In genomic region chr15:40893733-40894688, GRCh38 we compare ENCODE assay signal across 1 cellular context.
TF ChIP-seq lines count a peak whose summit lies in the region.

Gene VPS18, plus strand, starts transcription at chr15:40894450. Its CDS starts 319 bp downstream, at chr15:40894769.

TF ChIP-seq in GM12878, 131 proteins besides CTCF, POLR2A, EP300 and RAD21 (continued from another document and continues in another):
- TF ChIP-seq, protein P1, sequence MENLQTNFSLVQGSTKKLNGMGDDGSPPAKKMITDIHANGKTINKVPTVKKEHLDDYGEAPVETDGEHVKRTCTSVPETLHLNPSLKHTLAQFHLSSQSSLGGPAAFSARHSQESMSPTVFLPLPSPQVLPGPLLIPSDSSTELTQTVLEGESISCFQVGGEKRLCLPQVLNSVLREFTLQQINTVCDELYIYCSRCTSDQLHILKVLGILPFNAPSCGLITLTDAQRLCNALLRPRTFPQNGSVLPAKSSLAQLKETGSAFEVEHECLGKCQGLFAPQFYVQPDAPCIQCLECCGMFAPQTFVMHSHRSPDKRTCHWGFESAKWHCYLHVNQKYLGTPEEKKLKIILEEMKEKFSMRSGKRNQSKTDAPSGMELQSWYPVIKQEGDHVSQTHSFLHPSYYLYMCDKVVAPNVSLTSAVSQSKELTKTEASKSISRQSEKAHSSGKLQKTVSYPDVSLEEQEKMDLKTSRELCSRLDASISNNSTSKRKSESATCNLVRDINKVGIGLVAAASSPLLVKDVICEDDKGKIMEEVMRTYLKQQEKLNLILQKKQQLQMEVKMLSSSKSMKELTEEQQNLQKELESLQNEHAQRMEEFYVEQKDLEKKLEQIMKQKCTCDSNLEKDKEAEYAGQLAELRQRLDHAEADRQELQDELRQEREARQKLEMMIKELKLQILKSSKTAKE (IDR thresholded peaks at IDR 0.05; ENCODE audit: low read depth, poor library complexity, severe bottlenecking): no peak
- TF ChIP-seq ATF3 (IDR thresholded peaks at IDR 0.05; ENCODE audit: borderline replicate concordance, extremely low read depth, low read depth, low read length) (peak; percentile 45; the same call in 1 of the 2 replicates), MYB (IDR thresholded peaks at IDR 0.05; ENCODE audit: borderline replicate concordance, low read depth, low read length) (no peak), JUNB (IDR thresholded peaks at IDR 0.05) (no peak), HCFC1 (IDR thresholded peaks at IDR 0.05; ENCODE audit: low read length) (peak; percentile 36; the same call in 1 of the 2 replicates), DPF2 (IDR thresholded peaks at IDR 0.05) (no peak), ZNF274 (IDR thresholded peaks at IDR 0.05; ENCODE audit: insufficient read depth, insufficient read length) (no peak), CREM (IDR thresholded peaks at IDR 0.05; ENCODE audit: low read depth) (peak; percentile 96), STAT1 (conservative IDR thresholded peaks at IDR 0.05) (no peak), MTA2 (IDR thresholded peaks at IDR 0.05; ENCODE audit: low read depth) (no peak), KLF5 (IDR thresholded peaks at IDR 0.05; ENCODE audit: partially characterized antibody) (no peak), NFXL1 (IDR thresholded peaks at IDR 0.05; ENCODE audit: borderline replicate concordance) (no peak), NKRF (conservative IDR thresholded peaks at IDR 0.05) (peak; percentile 95), FOS (IDR thresholded peaks at IDR 0.05; ENCODE audit: borderline replicate concordance, extremely low read depth, insufficient read length) (no peak), KDM1A (IDR thresholded peaks at IDR 0.05; ENCODE audit: borderline replicate concordance) (no peak), IRF4 (IDR thresholded peaks at IDR 0.05; ENCODE audit: low read depth, low read length) (no peak), TARDBP (IDR thresholded peaks at IDR 0.05; ENCODE audit: borderline replicate concordance) (no peak; the same call in 1 of the 2 replicates), ESRRA (IDR thresholded peaks at IDR 0.05; ENCODE audit: low read length) (no peak), SMAD1 (IDR thresholded peaks at IDR 0.05; ENCODE audit: low read depth, partially characterized antibody) (no peak), ATF7 (IDR thresholded peaks at IDR 0.05; ENCODE audit: low read depth) (no peak), CBX5 (IDR thresholded peaks at IDR 0.05; ENCODE audit: low read depth) (no peak), NR2C2 (IDR thresholded peaks at IDR 0.05; ENCODE audit: borderline replicate concordance, control insufficient read depth, insufficient read length, low read depth) (no peak), USF1 (IDR thresholded peaks at IDR 0.05; ENCODE audit: borderline replicate concordance, extremely low read length, insufficient read depth, low read depth, low read length) (peak; percentile 74), HDGF (IDR thresholded peaks at IDR 0.05) (0 out of 2 replicates have a peak, but pooled peaks have one; percentile 74), SREBF2 (IDR thresholded peaks at IDR 0.05; ENCODE audit: low read length) (no peak), POU2F2 (IDR thresholded peaks at IDR 0.05; ENCODE audit: borderline replicate concordance, low read depth, low read length) (0 out of 3 replicates have a peak, but pooled peaks have one; percentile 26), NFYA (IDR thresholded peaks at IDR 0.05; ENCODE audit: borderline replicate concordance, low read depth, low read length) (no peak), NBN (IDR thresholded peaks at IDR 0.05) (peak; percentile 71), NR2C1 (IDR thresholded peaks at IDR 0.05) (no peak; the same call in 1 of the 2 replicates), SPI1 (IDR thresholded peaks at IDR 0.05; ENCODE audit: borderline replicate concordance, insufficient read depth, low read depth, low read length) (no peak), NFIC (IDR thresholded peaks at IDR 0.05; ENCODE audit: low read depth, low read length) (no peak), EZH2 (IDR thresholded peaks at IDR 0.05; ENCODE audit: borderline replicate concordance, control insufficient read depth, low read depth, low read length) (no peak), SREBF1 (IDR thresholded peaks at IDR 0.05; ENCODE audit: low read length) (0 out of 2 replicates have a peak, but pooled peaks have one; percentile 16), MEF2A (IDR thresholded peaks at IDR 0.05; ENCODE audit: insufficient read depth, low read depth, low read length) (no peak), RFX5 (IDR thresholded peaks at IDR 0.05; ENCODE audit: low read depth, low read length) (no peak), SMAD5 (IDR thresholded peaks at IDR 0.05; ENCODE audit: low read depth) (no peak), BCL11A (IDR thresholded peaks at IDR 0.05; ENCODE audit: low read depth, low read length) (no peak), ZNF207 (IDR thresholded peaks at IDR 0.05; ENCODE audit: borderline replicate concordance) (no peak)
- TF ChIP-seq, protein P2, sequence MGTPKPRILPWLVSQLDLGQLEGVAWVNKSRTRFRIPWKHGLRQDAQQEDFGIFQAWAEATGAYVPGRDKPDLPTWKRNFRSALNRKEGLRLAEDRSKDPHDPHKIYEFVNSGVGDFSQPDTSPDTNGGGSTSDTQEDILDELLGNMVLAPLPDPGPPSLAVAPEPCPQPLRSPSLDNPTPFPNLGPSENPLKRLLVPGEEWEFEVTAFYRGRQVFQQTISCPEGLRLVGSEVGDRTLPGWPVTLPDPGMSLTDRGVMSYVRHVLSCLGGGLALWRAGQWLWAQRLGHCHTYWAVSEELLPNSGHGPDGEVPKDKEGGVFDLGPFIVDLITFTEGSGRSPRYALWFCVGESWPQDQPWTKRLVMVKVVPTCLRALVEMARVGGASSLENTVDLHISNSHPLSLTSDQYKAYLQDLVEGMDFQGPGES (IDR thresholded peaks at IDR 0.05): no peak
- TF ChIP-seq, protein P3, sequence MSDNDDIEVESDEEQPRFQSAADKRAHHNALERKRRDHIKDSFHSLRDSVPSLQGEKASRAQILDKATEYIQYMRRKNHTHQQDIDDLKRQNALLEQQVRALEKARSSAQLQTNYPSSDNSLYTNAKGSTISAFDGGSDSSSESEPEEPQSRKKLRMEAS (IDR thresholded peaks at IDR 0.05; ENCODE audit: low read depth, low read length): peak; percentile 82
- TF ChIP-seq, protein P4, sequence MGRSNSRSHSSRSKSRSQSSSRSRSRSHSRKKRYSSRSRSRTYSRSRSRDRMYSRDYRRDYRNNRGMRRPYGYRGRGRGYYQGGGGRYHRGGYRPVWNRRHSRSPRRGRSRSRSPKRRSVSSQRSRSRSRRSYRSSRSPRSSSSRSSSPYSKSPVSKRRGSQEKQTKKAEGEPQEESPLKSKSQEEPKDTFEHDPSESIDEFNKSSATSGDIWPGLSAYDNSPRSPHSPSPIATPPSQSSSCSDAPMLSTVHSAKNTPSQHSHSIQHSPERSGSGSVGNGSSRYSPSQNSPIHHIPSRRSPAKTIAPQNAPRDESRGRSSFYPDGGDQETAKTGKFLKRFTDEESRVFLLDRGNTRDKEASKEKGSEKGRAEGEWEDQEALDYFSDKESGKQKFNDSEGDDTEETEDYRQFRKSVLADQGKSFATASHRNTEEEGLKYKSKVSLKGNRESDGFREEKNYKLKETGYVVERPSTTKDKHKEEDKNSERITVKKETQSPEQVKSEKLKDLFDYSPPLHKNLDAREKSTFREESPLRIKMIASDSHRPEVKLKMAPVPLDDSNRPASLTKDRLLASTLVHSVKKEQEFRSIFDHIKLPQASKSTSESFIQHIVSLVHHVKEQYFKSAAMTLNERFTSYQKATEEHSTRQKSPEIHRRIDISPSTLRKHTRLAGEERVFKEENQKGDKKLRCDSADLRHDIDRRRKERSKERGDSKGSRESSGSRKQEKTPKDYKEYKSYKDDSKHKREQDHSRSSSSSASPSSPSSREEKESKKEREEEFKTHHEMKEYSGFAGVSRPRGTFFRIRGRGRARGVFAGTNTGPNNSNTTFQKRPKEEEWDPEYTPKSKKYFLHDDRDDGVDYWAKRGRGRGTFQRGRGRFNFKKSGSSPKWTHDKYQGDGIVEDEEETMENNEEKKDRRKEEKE (IDR thresholded peaks at IDR 0.05): no peak
- TF ChIP-seq, protein P5, sequence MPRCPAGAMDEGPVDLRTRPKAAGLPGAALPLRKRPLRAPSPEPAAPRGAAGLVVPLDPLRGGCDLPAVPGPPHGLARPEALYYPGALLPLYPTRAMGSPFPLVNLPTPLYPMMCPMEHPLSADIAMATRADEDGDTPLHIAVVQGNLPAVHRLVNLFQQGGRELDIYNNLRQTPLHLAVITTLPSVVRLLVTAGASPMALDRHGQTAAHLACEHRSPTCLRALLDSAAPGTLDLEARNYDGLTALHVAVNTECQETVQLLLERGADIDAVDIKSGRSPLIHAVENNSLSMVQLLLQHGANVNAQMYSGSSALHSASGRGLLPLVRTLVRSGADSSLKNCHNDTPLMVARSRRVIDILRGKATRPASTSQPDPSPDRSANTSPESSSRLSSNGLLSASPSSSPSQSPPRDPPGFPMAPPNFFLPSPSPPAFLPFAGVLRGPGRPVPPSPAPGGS (IDR thresholded peaks at IDR 0.05; ENCODE audit: borderline replicate concordance, insufficient read depth, low read depth, low read length, poor library complexity, severe bottlenecking): no peak
- TF ChIP-seq, protein P6, sequence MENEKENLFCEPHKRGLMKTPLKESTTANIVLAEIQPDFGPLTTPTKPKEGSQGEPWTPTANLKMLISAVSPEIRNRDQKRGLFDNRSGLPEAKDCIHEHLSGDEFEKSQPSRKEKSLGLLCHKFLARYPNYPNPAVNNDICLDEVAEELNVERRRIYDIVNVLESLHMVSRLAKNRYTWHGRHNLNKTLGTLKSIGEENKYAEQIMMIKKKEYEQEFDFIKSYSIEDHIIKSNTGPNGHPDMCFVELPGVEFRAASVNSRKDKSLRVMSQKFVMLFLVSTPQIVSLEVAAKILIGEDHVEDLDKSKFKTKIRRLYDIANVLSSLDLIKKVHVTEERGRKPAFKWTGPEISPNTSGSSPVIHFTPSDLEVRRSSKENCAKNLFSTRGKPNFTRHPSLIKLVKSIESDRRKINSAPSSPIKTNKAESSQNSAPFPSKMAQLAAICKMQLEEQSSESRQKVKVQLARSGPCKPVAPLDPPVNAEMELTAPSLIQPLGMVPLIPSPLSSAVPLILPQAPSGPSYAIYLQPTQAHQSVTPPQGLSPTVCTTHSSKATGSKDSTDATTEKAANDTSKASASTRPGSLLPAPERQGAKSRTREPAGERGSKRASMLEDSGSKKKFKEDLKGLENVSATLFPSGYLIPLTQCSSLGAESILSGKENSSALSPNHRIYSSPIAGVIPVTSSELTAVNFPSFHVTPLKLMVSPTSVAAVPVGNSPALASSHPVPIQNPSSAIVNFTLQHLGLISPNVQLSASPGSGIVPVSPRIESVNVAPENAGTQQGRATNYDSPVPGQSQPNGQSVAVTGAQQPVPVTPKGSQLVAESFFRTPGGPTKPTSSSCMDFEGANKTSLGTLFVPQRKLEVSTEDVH (IDR thresholded peaks at IDR 0.05; ENCODE audit: low read depth, partially characterized antibody): no peak
- TF ChIP-seq, protein P7, sequence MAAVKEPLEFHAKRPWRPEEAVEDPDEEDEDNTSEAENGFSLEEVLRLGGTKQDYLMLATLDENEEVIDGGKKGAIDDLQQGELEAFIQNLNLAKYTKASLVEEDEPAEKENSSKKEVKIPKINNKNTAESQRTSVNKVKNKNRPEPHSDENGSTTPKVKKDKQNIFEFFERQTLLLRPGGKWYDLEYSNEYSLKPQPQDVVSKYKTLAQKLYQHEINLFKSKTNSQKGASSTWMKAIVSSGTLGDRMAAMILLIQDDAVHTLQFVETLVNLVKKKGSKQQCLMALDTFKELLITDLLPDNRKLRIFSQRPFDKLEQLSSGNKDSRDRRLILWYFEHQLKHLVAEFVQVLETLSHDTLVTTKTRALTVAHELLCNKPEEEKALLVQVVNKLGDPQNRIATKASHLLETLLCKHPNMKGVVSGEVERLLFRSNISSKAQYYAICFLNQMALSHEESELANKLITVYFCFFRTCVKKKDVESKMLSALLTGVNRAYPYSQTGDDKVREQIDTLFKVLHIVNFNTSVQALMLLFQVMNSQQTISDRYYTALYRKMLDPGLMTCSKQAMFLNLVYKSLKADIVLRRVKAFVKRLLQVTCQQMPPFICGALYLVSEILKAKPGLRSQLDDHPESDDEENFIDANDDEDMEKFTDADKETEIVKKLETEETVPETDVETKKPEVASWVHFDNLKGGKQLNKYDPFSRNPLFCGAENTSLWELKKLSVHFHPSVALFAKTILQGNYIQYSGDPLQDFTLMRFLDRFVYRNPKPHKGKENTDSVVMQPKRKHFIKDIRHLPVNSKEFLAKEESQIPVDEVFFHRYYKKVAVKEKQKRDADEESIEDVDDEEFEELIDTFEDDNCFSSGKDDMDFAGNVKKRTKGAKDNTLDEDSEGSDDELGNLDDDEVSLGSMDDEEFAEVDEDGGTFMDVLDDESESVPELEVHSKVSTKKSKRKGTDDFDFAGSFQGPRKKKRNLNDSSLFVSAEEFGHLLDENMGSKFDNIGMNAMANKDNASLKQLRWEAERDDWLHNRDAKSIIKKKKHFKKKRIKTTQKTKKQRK (IDR thresholded peaks at IDR 0.05; ENCODE audit: low read depth, low read length): no peak
- TF ChIP-seq, protein P8, sequence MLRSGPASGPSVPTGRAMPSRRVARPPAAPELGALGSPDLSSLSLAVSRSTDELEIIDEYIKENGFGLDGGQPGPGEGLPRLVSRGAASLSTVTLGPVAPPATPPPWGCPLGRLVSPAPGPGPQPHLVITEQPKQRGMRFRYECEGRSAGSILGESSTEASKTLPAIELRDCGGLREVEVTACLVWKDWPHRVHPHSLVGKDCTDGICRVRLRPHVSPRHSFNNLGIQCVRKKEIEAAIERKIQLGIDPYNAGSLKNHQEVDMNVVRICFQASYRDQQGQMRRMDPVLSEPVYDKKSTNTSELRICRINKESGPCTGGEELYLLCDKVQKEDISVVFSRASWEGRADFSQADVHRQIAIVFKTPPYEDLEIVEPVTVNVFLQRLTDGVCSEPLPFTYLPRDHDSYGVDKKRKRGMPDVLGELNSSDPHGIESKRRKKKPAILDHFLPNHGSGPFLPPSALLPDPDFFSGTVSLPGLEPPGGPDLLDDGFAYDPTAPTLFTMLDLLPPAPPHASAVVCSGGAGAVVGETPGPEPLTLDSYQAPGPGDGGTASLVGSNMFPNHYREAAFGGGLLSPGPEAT (IDR thresholded peaks at IDR 0.05; ENCODE audit: low read depth): peak; percentile 66; the same call in 1 of the 2 replicates
